In the genomic region with DNA sequence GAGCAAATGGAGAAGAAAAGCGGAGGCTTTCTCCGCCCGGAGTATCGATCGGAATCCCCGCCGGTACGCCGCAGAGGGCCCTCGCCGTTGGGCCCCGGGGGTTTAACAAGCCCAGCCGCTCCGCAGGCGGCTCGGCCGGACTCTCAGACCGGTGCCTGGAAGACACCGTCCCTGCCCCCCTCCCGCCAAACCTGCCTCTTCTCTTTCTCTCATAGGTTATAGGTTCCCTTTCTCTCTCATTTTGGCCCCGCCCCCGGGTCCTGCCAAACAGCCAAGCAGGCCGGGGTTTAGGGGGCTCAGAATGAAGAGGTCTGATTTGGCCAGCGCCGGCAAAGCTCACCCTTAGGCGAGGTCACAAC, we compare ENCODE assay signal across 13 cellular contexts. TPM values are rescaled to one million over a fixed set of nuclear protein-coding genes. Genes with fewer than 3 reads are reported as not detected.
DNase-seq lines count a peak whose midpoint lies in the region; ATAC-seq and FAIRE-seq lines count a peak whose summit lies in the region.
"Had no signal": no experiment of that assay in that cellular context is flagged by ENCODE, and none has a peak within 500 bp of the region (broad histone marks: within the 10 kb centered on the region; RNA-seq: fewer than 3 reads in every experiment).

No MANE protein-coding gene starts in this region.

- ATAC-seq in stimulated activated memory B cell treated with anti-CD40 and anti-IgM and Interleukin-4, amounts not matched to agents 10 μg/mL and 1 μg/mL and 100 μg/mL, for 72 hours = no peak

- peaks cover 14 to 25% (median 16%) of the 10 kb centered on the region in 3 donors for H3K4me1 Mint-ChIP-seq in IgD-negative memory B cell
- peaks cover 26% of the 10 kb centered on the region for H3K4me1 Mint-ChIP-seq in stimulated activated memory B cell treated with anti-CD40 and anti-IgM and Interleukin-4, amounts not matched to agents 10 μg/mL and 1 μg/mL and 100 μg/mL, for 72 hours

- H3K36me3 Mint-ChIP-seq in IgD-negative memory B cell = peaks cover 2% of the 10 kb centered on the region
- H3K36me3 Mint-ChIP-seq in stimulated activated memory B cell treated with anti-CD40 and anti-IgM and Interleukin-4, amounts not matched to agents 10 μg/mL and 1 μg/mL and 100 μg/mL, for 72 hours = peaks cover 10% of the 10 kb centered on the region

- peaks cover 0 to 9% (median 0%) of the 10 kb centered on the region in 3 donors for H3K9me3 Mint-ChIP-seq in IgD-negative memory B cell
- H3K9me3 Mint-ChIP-seq in stimulated activated memory B cell treated with anti-CD40 and anti-IgM and Interleukin-4, amounts not matched to agents 10 μg/mL and 1 μg/mL and 100 μg/mL, for 72 hours = peaks cover 5% of the 10 kb centered on the region

- peak overlapping the region in 3 of 4 donors; percentile 47 to 90 (median 65) for H3K4me3 Mint-ChIP-seq in IgD-negative memory B cell
- no peak overlapping the region for H3K4me3 Mint-ChIP-seq in stimulated activated memory B cell treated with anti-CD40 and anti-IgM and Interleukin-4, amounts not matched to agents 10 μg/mL and 1 μg/mL and 100 μg/mL, for 72 hours

- peak; percentile 60 for DNase-seq in activated effector memory CD4-positive, alpha-beta T cell treated with anti-CD3 and anti-CD28 coated beads, Interleukin-2, amount 50 U/mL, for 16 hours
- DNase-seq in activated effector memory CD4-positive, alpha-beta T cell treated with Interleukin-2 at 50 U/mL for 16 hours = no peak
- DNase-seq in iPS-NIHi11 (ENCODE audit: low spot score) (peak; percentile 58), retina (peak; percentile 74), DMS114 treated with DMSO at 0.1 percent for 48 hours (lab: John Stamatoyannopoulos, UW; ENCODE audit: unreplicated experiment) (no peak), RCC 7860 (ENCODE audit: low spot score) (no peak)
- DNase-seq: activated gamma-delta T cell, brain microvascular endothelial cell, NCI-H187, Peyer's patch, testis had no signal

- peaks cover 82% of the 10 kb centered on the region for H3K27me3 Mint-ChIP-seq in IgD-negative memory B cell
- H3K27me3 Mint-ChIP-seq in stimulated activated memory B cell treated with anti-CD40 and anti-IgM and Interleukin-4, amounts not matched to agents 10 μg/mL and 1 μg/mL and 100 μg/mL, for 72 hours = peaks cover 88% of the 10 kb centered on the region

- H3K27ac Mint-ChIP-seq in IgD-negative memory B cell = peak overlapping the region; percentile 66 to 89 (median 76)
- no peak overlapping the region for H3K27ac Mint-ChIP-seq in stimulated activated memory B cell treated with anti-CD40 and anti-IgM and Interleukin-4, amounts not matched to agents 10 μg/mL and 1 μg/mL and 100 μg/mL, for 72 hours

- no peak for FAIRE-seq in RCC 7860 (lab: Jason Lieb, UNC)

RNA-seq across cellular contexts. Expression of a gene that starts 4.4 kb away (rescaled TPM):
- polyA plus RNA-seq in IgD-negative memory B cell = not detected

Comparison
In these comparisons a context has a peak if more than half of its experiments do, and no peak if none do; other contexts are left out.
1. DNase-seq: peak in activated effector memory CD4-positive, alpha-beta T cell treated with anti-CD3 and anti-CD28 coated beads, Interleukin-2, amount 50 U/mL, for 16 hours (single experiment), iPS-NIHi11 (single experiment) and retina (single experiment); none in activated effector memory CD4-positive, alpha-beta T cell treated with Interleukin-2 at 50 U/mL for 16 hours (single experiment), DMS114 treated with DMSO at 0.1 percent for 48 hours (single experiment) and RCC 7860 (single experiment).